7 cellular contexts compared by ENCODE assay signal in the genomic region with DNA sequence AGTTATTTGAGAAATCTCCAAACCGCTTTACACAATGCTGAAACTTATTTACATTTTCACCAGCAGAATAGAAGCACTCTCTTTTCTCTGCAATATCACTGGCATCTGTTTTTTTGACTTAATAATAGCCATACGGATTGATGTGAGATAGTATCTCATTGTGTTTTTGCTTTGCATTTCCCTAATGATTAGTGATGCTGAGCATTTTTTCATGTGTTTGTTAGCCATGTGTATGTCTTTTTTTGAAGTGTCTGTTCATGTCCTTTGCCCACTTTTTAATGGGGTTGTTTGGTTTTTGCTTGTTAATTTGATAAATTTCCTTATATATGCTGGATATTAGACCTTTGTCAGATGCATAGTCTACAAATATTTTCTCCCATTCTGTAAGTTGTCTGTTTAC.
"Had no signal": no experiment of that assay in that cellular context is flagged by ENCODE, and none has a peak within 500 bp of the region (broad histone marks: within the 10 kb centered on the region; RNA-seq: fewer than 3 reads in every experiment).

No MANE protein-coding gene starts in this region.

- ATAC-seq: HepG2, K562 had no signal

- DNase-seq: IMR-90, KBM-7, KG1 had no signal

- H3K27ac ChIP-seq: HL-60, KMS-11 had no signal
